1 cellular context compared by ENCODE assay signal in genomic region chr1:114716304-114717158, GRCh38.
A peak's percentile ranks its signal among the peaks of the same experiment; 100 is the strongest.
TF ChIP-seq lines count a peak whose summit lies in the region.

Gene NRAS (minus strand): TSS chr1:114716771. CDS start chr1:114716160, 611 bp downstream.

TF ChIP-seq in K562, 482 proteins besides CTCF, POLR2A, EP300 and RAD21 (continued from another document and continues in another):
- no peak for TF ChIP-seq PBX2 (CRISPR knock-in tag; IDR thresholded peaks at IDR 0.05; ENCODE audit: low read depth)
- TF ChIP-seq PBX2 (tag; conservative IDR thresholded peaks at IDR 0.05; ENCODE audit: low read depth): no peak
- TF ChIP-seq SMC3 (conservative IDR thresholded peaks at IDR 0.05; ENCODE audit: insufficient read depth, low read depth, low read length): no peak
- no peak for TF ChIP-seq ZNF3 (CRISPR knock-in tag; IDR thresholded peaks at IDR 0.05)
- TF ChIP-seq, protein P1, sequence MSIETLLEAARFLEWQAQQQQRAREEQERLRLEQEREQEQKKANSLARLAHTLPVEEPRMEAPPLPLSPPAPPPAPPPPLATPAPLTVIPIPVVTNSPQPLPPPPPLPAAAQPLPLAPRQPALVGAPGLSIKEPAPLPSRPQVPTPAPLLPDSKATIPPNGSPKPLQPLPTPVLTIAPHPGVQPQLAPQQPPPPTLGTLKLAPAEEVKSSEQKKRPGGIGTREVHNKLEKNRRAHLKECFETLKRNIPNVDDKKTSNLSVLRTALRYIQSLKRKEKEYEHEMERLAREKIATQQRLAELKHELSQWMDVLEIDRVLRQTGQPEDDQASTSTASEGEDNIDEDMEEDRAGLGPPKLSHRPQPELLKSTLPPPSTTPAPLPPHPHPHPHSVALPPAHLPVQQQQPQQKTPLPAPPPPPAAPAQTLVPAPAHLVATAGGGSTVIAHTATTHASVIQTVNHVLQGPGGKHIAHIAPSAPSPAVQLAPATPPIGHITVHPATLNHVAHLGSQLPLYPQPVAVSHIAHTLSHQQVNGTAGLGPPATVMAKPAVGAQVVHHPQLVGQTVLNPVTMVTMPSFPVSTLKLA (conservative IDR thresholded peaks at IDR 0.05): peak; percentile 100
- peak; percentile 48 for TF ChIP-seq ELF4 (CRISPR knock-in tag; IDR thresholded peaks at IDR 0.05)
- TF ChIP-seq ZBTB12 (CRISPR knock-in tag; IDR thresholded peaks at IDR 0.05): peak; percentile 97
- no peak for TF ChIP-seq NFE2L1 (tag; IDR thresholded peaks at IDR 0.05; ENCODE audit: borderline replicate concordance, low read depth)
- no peak for TF ChIP-seq HNRNPUL1 (IDR thresholded peaks at IDR 0.05; ENCODE audit: low read length)
- TF ChIP-seq FOXJ3 (CRISPR knock-in tag; IDR thresholded peaks at IDR 0.05): no peak
- no peak for TF ChIP-seq HNRNPL (IDR thresholded peaks at IDR 0.05; ENCODE audit: low read depth, low read length)
- TF ChIP-seq MTA2 (IDR thresholded peaks at IDR 0.05; ENCODE audit: low read depth): no peak
- TF ChIP-seq TCFL5 (CRISPR knock-in tag; conservative IDR thresholded peaks at IDR 0.05): no peak
- TF ChIP-seq NCOA4 (IDR thresholded peaks at IDR 0.05; ENCODE audit: partially characterized antibody): no peak
- TF ChIP-seq ZNF695 (CRISPR knock-in tag; IDR thresholded peaks at IDR 0.05): no peak
- TF ChIP-seq DACH1 (IDR thresholded peaks at IDR 0.05; ENCODE audit: partially characterized antibody): peak; percentile 20
- no peak for TF ChIP-seq CHD4 (IDR thresholded peaks at IDR 0.05; ENCODE audit: insufficient read depth, insufficient replicate concordance, low read depth, low read length, poor library complexity, severe bottlenecking)
- no peak for TF ChIP-seq ZBTB2 (IDR thresholded peaks at IDR 0.05)
- TF ChIP-seq ASH1L (IDR thresholded peaks at IDR 0.05; ENCODE audit: borderline replicate concordance, low read depth, partially characterized antibody): no peak
- TF ChIP-seq MCM3 (IDR thresholded peaks at IDR 0.05): no peak
- no peak for TF ChIP-seq SMAD2 (IDR thresholded peaks at IDR 0.05; ENCODE audit: low read depth, low read length)
- TF ChIP-seq ZFP36 (IDR thresholded peaks at IDR 0.05; ENCODE audit: low read depth, low read length, partially characterized antibody): no peak
- TF ChIP-seq ZNF77 (CRISPR knock-in tag; IDR thresholded peaks at IDR 0.05): no peak
- TF ChIP-seq CBFB (CRISPR knock-in tag; IDR thresholded peaks at IDR 0.05): no peak
- TF ChIP-seq ZHX1 (conservative IDR thresholded peaks at IDR 0.05; ENCODE audit: low read length): peak; percentile 10; the same call in 1 of the 2 replicates
- TF ChIP-seq ZMIZ1 (IDR thresholded peaks at IDR 0.05; ENCODE audit: low read depth in 2 of 2, low read length in 2 of 2): 0 out of 4 replicates have a peak, but pooled peaks of 1 of the 2 experiments have one; percentile 44
- no peak for TF ChIP-seq ZNF778 (CRISPR knock-in tag; IDR thresholded peaks at IDR 0.05)
- TF ChIP-seq KHSRP (IDR thresholded peaks at IDR 0.05): peak; percentile 80
- TF ChIP-seq ZNF354B (CRISPR knock-in tag; IDR thresholded peaks at IDR 0.05): no peak
- TF ChIP-seq KDM5B (IDR thresholded peaks at IDR 0.05; ENCODE audit: insufficient replicate concordance, low read depth, low read length): peak; percentile 69
- TF ChIP-seq FOXO4 (CRISPR knock-in tag; IDR thresholded peaks at IDR 0.05): no peak
- no peak for TF ChIP-seq ZNF764 (CRISPR knock-in tag; IDR thresholded peaks at IDR 0.05; ENCODE audit: low read depth)
- peak; percentile 81; the same call in 1 of the 2 replicates for TF ChIP-seq ZNF551 (CRISPR knock-in tag; IDR thresholded peaks at IDR 0.05)
- TF ChIP-seq, protein P2, sequence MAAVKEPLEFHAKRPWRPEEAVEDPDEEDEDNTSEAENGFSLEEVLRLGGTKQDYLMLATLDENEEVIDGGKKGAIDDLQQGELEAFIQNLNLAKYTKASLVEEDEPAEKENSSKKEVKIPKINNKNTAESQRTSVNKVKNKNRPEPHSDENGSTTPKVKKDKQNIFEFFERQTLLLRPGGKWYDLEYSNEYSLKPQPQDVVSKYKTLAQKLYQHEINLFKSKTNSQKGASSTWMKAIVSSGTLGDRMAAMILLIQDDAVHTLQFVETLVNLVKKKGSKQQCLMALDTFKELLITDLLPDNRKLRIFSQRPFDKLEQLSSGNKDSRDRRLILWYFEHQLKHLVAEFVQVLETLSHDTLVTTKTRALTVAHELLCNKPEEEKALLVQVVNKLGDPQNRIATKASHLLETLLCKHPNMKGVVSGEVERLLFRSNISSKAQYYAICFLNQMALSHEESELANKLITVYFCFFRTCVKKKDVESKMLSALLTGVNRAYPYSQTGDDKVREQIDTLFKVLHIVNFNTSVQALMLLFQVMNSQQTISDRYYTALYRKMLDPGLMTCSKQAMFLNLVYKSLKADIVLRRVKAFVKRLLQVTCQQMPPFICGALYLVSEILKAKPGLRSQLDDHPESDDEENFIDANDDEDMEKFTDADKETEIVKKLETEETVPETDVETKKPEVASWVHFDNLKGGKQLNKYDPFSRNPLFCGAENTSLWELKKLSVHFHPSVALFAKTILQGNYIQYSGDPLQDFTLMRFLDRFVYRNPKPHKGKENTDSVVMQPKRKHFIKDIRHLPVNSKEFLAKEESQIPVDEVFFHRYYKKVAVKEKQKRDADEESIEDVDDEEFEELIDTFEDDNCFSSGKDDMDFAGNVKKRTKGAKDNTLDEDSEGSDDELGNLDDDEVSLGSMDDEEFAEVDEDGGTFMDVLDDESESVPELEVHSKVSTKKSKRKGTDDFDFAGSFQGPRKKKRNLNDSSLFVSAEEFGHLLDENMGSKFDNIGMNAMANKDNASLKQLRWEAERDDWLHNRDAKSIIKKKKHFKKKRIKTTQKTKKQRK (IDR thresholded peaks at IDR 0.05; ENCODE audit: borderline replicate concordance, low read depth, low read length): no peak
- TF ChIP-seq TRIM24 (IDR thresholded peaks at IDR 0.05): peak in 1 of 2 experiments; percentile 31; a peak in 1 of 4 replicates
- TF ChIP-seq NR1H2 (CRISPR knock-in tag; IDR thresholded peaks at IDR 0.05): no peak
- TF ChIP-seq, protein P3, sequence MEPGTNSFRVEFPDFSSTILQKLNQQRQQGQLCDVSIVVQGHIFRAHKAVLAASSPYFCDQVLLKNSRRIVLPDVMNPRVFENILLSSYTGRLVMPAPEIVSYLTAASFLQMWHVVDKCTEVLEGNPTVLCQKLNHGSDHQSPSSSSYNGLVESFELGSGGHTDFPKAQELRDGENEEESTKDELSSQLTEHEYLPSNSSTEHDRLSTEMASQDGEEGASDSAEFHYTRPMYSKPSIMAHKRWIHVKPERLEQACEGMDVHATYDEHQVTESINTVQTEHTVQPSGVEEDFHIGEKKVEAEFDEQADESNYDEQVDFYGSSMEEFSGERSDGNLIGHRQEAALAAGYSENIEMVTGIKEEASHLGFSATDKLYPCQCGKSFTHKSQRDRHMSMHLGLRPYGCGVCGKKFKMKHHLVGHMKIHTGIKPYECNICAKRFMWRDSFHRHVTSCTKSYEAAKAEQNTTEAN (CRISPR knock-in tag; IDR thresholded peaks at IDR 0.05): no peak
- TF ChIP-seq MAX (CRISPR knock-in tag; IDR thresholded peaks at IDR 0.05): peak; percentile 97
- TF ChIP-seq NFE2 (IDR thresholded peaks at IDR 0.05; ENCODE audit: low read depth): 0 out of 2 replicates have a peak, but pooled peaks have one; percentile 9
- TF ChIP-seq ZNF232 (CRISPR knock-in tag; IDR thresholded peaks at IDR 0.05): no peak
- 0 out of 2 replicates have a peak, but pooled peaks have one; percentile 37 for TF ChIP-seq ESRRB (CRISPR knock-in tag; IDR thresholded peaks at IDR 0.05; ENCODE audit: borderline replicate concordance)
- TF ChIP-seq MCM5 (IDR thresholded peaks at IDR 0.05; ENCODE audit: low read depth): no peak
